Comparison of ENCODE assay signal across 20 cellular contexts in the genomic region with DNA sequence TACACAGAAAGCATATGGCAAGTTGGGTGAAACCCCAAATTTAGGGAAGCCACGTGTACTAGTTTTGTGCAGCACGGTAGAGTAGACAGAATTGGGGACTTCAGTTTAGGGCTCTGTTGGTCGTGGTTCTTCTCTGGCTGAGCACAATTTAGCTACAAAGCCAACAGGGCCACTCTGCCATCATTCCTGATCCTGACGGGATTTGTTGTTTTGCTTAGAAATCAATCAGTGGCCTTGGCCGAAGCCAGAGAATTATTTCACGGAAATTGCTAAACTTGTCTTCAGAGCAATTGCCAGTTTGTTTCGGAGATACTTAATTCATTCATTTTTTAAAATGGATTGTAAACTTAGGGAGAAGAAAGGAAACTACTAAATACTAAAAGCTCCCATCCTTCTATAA.
A peak's percentile ranks its signal among the peaks of the same experiment; 100 is the strongest.
DNase-seq lines count a peak whose midpoint lies in the region; ATAC-seq, FAIRE-seq and TF ChIP-seq lines count a peak whose summit lies in the region.
"Had no signal": no experiment of that assay in that cellular context is flagged by ENCODE, and none has a peak within 500 bp of the region (broad histone marks: within the 10 kb centered on the region; RNA-seq: fewer than 3 reads in every experiment).

No MANE protein-coding gene starts in this region.

- DNase-seq in HepG2 (ENCODE audit: low spot score) (no peak), GM12878 (ENCODE audit: low read depth, low spot score) (no peak), mesothelial cell of epicardium (ENCODE audit: low spot score in 2 of 2, unreplicated experiment in 2 of 2) (no peak), NCI-H226 (no peak), osteocyte (ENCODE audit: extremely low spot score, unreplicated experiment) (no peak)
- no peak for DNase-seq in stimulated activated CD4-positive, alpha-beta T cell treated with anti-CD3 and anti-CD28 coated beads, Interleukin-12 subunit alpha, Interleukin-12 subunit beta, amount 100 ng/mL, for 4 hours
- DNase-seq: 8988T; C1 segment of cervical spinal cord; Caco-2; CD4-positive, alpha-beta memory T cell; DMS153; DND-41; GOT3; HFFc6 had no signal

- 59% methylated on average over 7 of the region's 7 CpGs for WGBS in liver
- 97% methylated on average over 7 of the region's 7 CpGs for WGBS in HepG2 (ENCODE audit: low lambda C conversion rate)
- WGBS in GM12878 (ENCODE audit: insufficient coverage, insufficient replicate concordance, low lambda C conversion rate, missing lambda C conversion rate): 66% methylated on average over 7 of the region's 7 CpGs

- H3K4me1 Mint-ChIP-seq in mesothelial cell of epicardium: peaks cover 8% of the 10 kb centered on the region
- no peaks in the 10 kb centered on the region for H3K4me1 Mint-ChIP-seq in osteocyte (ENCODE audit: unreplicated experiment)
- H3K4me1 Mint-ChIP-seq: CD4-positive, alpha-beta memory T cell had no signal

- TF ChIP-seq POLR2A in HepG2 (IDR thresholded peaks at IDR 0.05; ENCODE audit: insufficient read depth in 1 of 2, low read depth in 2 of 2, low read length in 2 of 2) (no peak), GM12878 (IDR thresholded peaks at IDR 0.05; ENCODE audit: low read depth, low read length) (no peak)

- POLR2A ChIA-PET in HepG2 (lab: Yijun Ruan, JAX): no interaction called here
- POLR2A ChIA-PET in GM12878 (lab: Charles Lee): no interaction called here

- FAIRE-seq in HepG2 (lab: Jason Lieb, UNC) (no peak), GM12878 (lab: Jason Lieb, UNC) (peak; percentile 35)
- FAIRE-seq: A549, G401.6, GM19239, H54 had no signal

- intact Hi-C loops in HepG2 (cut with micrococcal nuclease; ENCODE audit: unreplicated experiment) (no loop called here), GM12878 (cut with micrococcal nuclease; ENCODE audit: unreplicated experiment) (no loop called here)

- H3K9me3 ChIP-seq in liver (ENCODE audit: control insufficient read depth in 4 of 4, low read length in 3 of 4) (no peaks in the 10 kb centered on the region), HepG2 (ENCODE audit: low read length) (no peaks in the 10 kb centered on the region), GM12878 (replicated peaks; ENCODE audit: control insufficient read depth, insufficient read depth, low read length) (no peaks in the 10 kb centered on the region)
- H3K9me3 ChIP-seq: A549, Caco-2, HAP-1 had no signal

- H3K27ac Mint-ChIP-seq in mesothelial cell of epicardium (peak overlapping the region; percentile 84), osteocyte (ENCODE audit: unreplicated experiment) (no peak overlapping the region)
- H3K27ac Mint-ChIP-seq: CD4-positive, alpha-beta memory T cell; HFFc6 had no signal

- H2AFZ ChIP-seq in HepG2 (ENCODE audit: low read length) (no peak overlapping the region), GM12878 (ENCODE audit: control insufficient read depth, low read depth, low read length) (no peak overlapping the region)

- H3K4me1 ChIP-seq in liver (ENCODE audit: control insufficient read depth in 4 of 4, insufficient read depth in 4 of 4, low read length in 3 of 4): peaks cover 0 to 7% (median 4%) of the 10 kb centered on the region in 4 donors
- no peaks in the 10 kb centered on the region for H3K4me1 ChIP-seq in HepG2 (ENCODE audit: insufficient read depth, low read length)
- no peaks in the 10 kb centered on the region for H3K4me1 ChIP-seq in GM12878 (ENCODE audit: control insufficient read depth, insufficient read depth, low read length)

- H3K36me3 Mint-ChIP-seq in mesothelial cell of epicardium (peaks cover 50% of the 10 kb centered on the region), osteocyte (ENCODE audit: unreplicated experiment) (no peaks in the 10 kb centered on the region)
- H3K36me3 Mint-ChIP-seq: CD4-positive, alpha-beta memory T cell had no signal

- H3K27ac ChIP-seq in liver (ENCODE audit: low read depth in 1 of 2, low read length in 2 of 2) (no peak overlapping the region), HepG2 (ENCODE audit: extremely low read length, insufficient read depth, low read length) (no peak overlapping the region), GM12878 (ENCODE audit: control insufficient read depth, insufficient read depth) (no peak overlapping the region)
- H3K27ac ChIP-seq: A549 had no signal

- BruUV-seq in HepG2 (replicated peaks; lab: Mats Ljungman, UMichigan) (no TSS peak), GM12878 (replicated peaks; lab: Mats Ljungman, UMichigan) (no TSS peak)

- no peak for TF ChIP-seq RAD21 in liver (IDR thresholded peaks at IDR 0.05)
- TF ChIP-seq RAD21 in HepG2 (CRISPR knock-in tag; IDR thresholded peaks at IDR 0.05): no peak
- TF ChIP-seq RAD21 in GM12878 (IDR thresholded peaks at IDR 0.05; ENCODE audit: insufficient read depth, low read depth, low read length): no peak

- TF ChIP-seq CTCF in liver (IDR thresholded peaks at IDR 0.05; ENCODE audit: low read depth, low read length, missing input control) (no peak), HepG2 (CRISPR knock-in tag; IDR thresholded peaks at IDR 0.05) (no peak), GM12878 (IDR thresholded peaks at IDR 0.05 in 2 of 3, conservative IDR thresholded peaks at IDR 0.05 in 1 of 3; ENCODE audit: control insufficient read depth in 2 of 3, extremely low read depth in 1 of 3, insufficient read depth in 1 of 3, low read depth in 3 of 3, low read length in 3 of 3) (no peak), mesothelial cell of epicardium (IDR thresholded peaks at IDR 0.05; ENCODE audit: unreplicated experiment) (no peak), osteocyte (IDR thresholded peaks at IDR 0.05) (no peak)

- H3K4me2 ChIP-seq in HepG2 (ENCODE audit: low read depth, low read length) (no peak overlapping the region), GM12878 (ENCODE audit: control insufficient read depth, insufficient read depth) (no peak overlapping the region)
- H3K4me2 ChIP-seq: A549 had no signal

- no peak overlapping the region for H3K9ac ChIP-seq in liver (ENCODE audit: low read depth in 1 of 2, low read length in 2 of 2)
- H3K9ac ChIP-seq in HepG2 (ENCODE audit: insufficient read depth, low read depth, low read length): no peak overlapping the region
- H3K9ac ChIP-seq in GM12878 (ENCODE audit: control insufficient read depth, insufficient read depth, low read length): no peak overlapping the region

- H3K79me2 ChIP-seq in HepG2 (ENCODE audit: insufficient read depth, low read length): no peaks in the 10 kb centered on the region
- no peaks in the 10 kb centered on the region for H3K79me2 ChIP-seq in GM12878 (ENCODE audit: control insufficient read depth, insufficient read depth, low read length)

- H3K27me3 Mint-ChIP-seq in mesothelial cell of epicardium (ENCODE audit: low read depth) (no peaks in the 10 kb centered on the region), osteocyte (ENCODE audit: unreplicated experiment) (no peaks in the 10 kb centered on the region)

- H3K36me3 ChIP-seq in liver (ENCODE audit: control insufficient read depth in 4 of 4, insufficient read depth in 3 of 4, low read depth in 1 of 4, low read length in 3 of 4) (peaks cover 0 to 15% (median 12%) of the 10 kb centered on the region in 4 donors), HepG2 (replicated peaks in 1 of 2; ENCODE audit: control insufficient read depth in 1 of 2, insufficient read depth in 2 of 2, low read length in 2 of 2) (peaks cover 13 to 33% of the 10 kb centered on the region in 2 experiments), GM12878 (ENCODE audit: control insufficient read depth in 2 of 2, insufficient read depth in 2 of 2, low read length in 1 of 2) (no peaks in the 10 kb centered on the region)
- H3K36me3 ChIP-seq: HAP-1 had no signal

- in situ Hi-C loops in HepG2 (cut with HindIII; ENCODE audit: extremely low pct_ligation_motif_present, low pct_unique_long_range_greater_than_20kb) (no loop called here), GM12878 (cut with MboI) (no loop called here)

- RAD21 ChIA-PET in GM12878 (lab: Charles Lee; ENCODE audit: unreplicated experiment): no interaction called here

- H3K27me3 ChIP-seq in liver (ENCODE audit: control insufficient read depth in 4 of 4, insufficient read depth in 4 of 4, low read length in 3 of 4): no peaks in the 10 kb centered on the region
- H3K27me3 ChIP-seq in HepG2 (ENCODE audit: control insufficient read depth in 1 of 2, insufficient read depth in 2 of 2, low read length in 2 of 2): no peaks in the 10 kb centered on the region
- H3K27me3 ChIP-seq in GM12878 (replicated peaks in 1 of 2; ENCODE audit: control insufficient read depth in 2 of 2, insufficient read depth in 2 of 2, low read length in 1 of 2): no peaks in the 10 kb centered on the region

- SMC1A ChIA-PET in GM12878 (lab: Charles Lee; ENCODE audit: uncharacterized antibody, unreplicated experiment): no interaction called here

- CTCF ChIA-PET in HepG2 (lab: Yijun Ruan, JAX; ENCODE audit: low intra/inter-chr PET ratio, low total read pairs) (no interaction called here), GM12878 (lab: Yijun Ruan, JAX) (no interaction called here)

- H4K20me1 ChIP-seq in HepG2 (ENCODE audit: insufficient read depth, low read length) (no peaks in the 10 kb centered on the region), GM12878 (ENCODE audit: control insufficient read depth, insufficient read depth) (no peaks in the 10 kb centered on the region)

- no peak overlapping the region for H3K4me3 Mint-ChIP-seq in mesothelial cell of epicardium
- H3K4me3 Mint-ChIP-seq in osteocyte (ENCODE audit: unreplicated experiment): no peak overlapping the region
- H3K4me3 Mint-ChIP-seq: CD4-positive, alpha-beta memory T cell; HFFc6 had no signal

- H3K9me3 Mint-ChIP-seq in mesothelial cell of epicardium (no peaks in the 10 kb centered on the region), osteocyte (ENCODE audit: unreplicated experiment) (no peaks in the 10 kb centered on the region)
- H3K9me3 Mint-ChIP-seq: CD4-positive, alpha-beta memory T cell; HFFc6 had no signal

- TF ChIP-seq EP300 in HepG2 (IDR thresholded peaks at IDR 0.05; ENCODE audit: low read depth in 2 of 2, low read length in 2 of 2): no peak
- TF ChIP-seq EP300 in HepG2 (CRISPR knock-in tag; IDR thresholded peaks at IDR 0.05; ENCODE audit: borderline replicate concordance): no peak
- no peak for TF ChIP-seq EP300 in GM12878 (IDR thresholded peaks at IDR 0.05; ENCODE audit: borderline replicate concordance in 1 of 2, control insufficient read depth in 1 of 2, low read depth in 2 of 2, low read length in 2 of 2)

- no peak overlapping the region for H3K4me3 ChIP-seq in liver (ENCODE audit: low read depth in 1 of 3, low read length in 3 of 3)
- H3K4me3 ChIP-seq in HepG2 (replicated peaks in 1 of 3; ENCODE audit: insufficient read depth in 1 of 3, low read depth in 2 of 3, low read length in 3 of 3): no peak overlapping the region
- H3K4me3 ChIP-seq in GM12878: no peak overlapping the region
- H3K4me3 ChIP-seq: A549, HAP-1 had no signal

- ATAC-seq in HepG2 (no peak), GM12878 (no peak)
- ATAC-seq: A549 had no signal

TF ChIP-seq in liver, 16 proteins besides CTCF, POLR2A, EP300 and RAD21 (continues in another document):
- TF ChIP-seq RXRA (IDR thresholded peaks at IDR 0.05) (peak in 1 of 2 donors; percentile 9), HNF4G (IDR thresholded peaks at IDR 0.05) (no peak)

TF ChIP-seq in HepG2, 621 proteins besides CTCF, POLR2A, EP300 and RAD21 (continues in another document):
- TF ChIP-seq ZNF138 (CRISPR knock-in tag; IDR thresholded peaks at IDR 0.05; ENCODE audit: low read depth) (no peak), ZSCAN25 (CRISPR knock-in tag; IDR thresholded peaks at IDR 0.05) (no peak)
